ENCODE assay signal across 11 cellular contexts in genomic region chr4:144374065-144374464, GRCh38.
A peak's percentile ranks its signal among the peaks of the same experiment; 100 is the strongest.
DNase-seq lines count a peak whose midpoint lies in the region; ATAC-seq and TF ChIP-seq lines count a peak whose summit lies in the region.
"Had no signal": no experiment of that assay in that cellular context is flagged by ENCODE, and none has a peak within 500 bp of the region (broad histone marks: within the 10 kb centered on the region; RNA-seq: fewer than 3 reads in every experiment).

No MANE protein-coding gene starts in this region.

- no peaks in the 10 kb centered on the region for H3K36me3 ChIP-seq in endodermal cell (ENCODE audit: control insufficient read depth, insufficient read depth, low read length)
- H3K36me3 ChIP-seq in naive thymus-derived CD4-positive, alpha-beta T cell (ENCODE audit: control insufficient read depth in 2 of 3, insufficient read depth in 3 of 3, low read length in 3 of 3) = no peaks in the 10 kb centered on the region
- H3K36me3 ChIP-seq: SJSA1 had no signal

- peaks cover 34% of the 10 kb centered on the region for H3K4me1 Mint-ChIP-seq in endodermal cell
- no peaks in the 10 kb centered on the region for H3K4me1 Mint-ChIP-seq in naive thymus-derived CD4-positive, alpha-beta T cell

- H3K4me3 ChIP-seq in endodermal cell (ENCODE audit: low read length) = no peak overlapping the region
- no peak overlapping the region for H3K4me3 ChIP-seq in naive thymus-derived CD4-positive, alpha-beta T cell (ENCODE audit: low read length)
- H3K4me3 ChIP-seq: SJSA1 had no signal

- H3K27me3 Mint-ChIP-seq in endodermal cell (ENCODE audit: insufficient read depth) = no peaks in the 10 kb centered on the region
- H3K27me3 Mint-ChIP-seq in naive thymus-derived CD4-positive, alpha-beta T cell = peaks cover 0 to 3% (median 0%) of the 10 kb centered on the region in 5 donors

- POLR2A ChIA-PET in naive thymus-derived CD4-positive, alpha-beta T cell (lab: Charles Lee) = no interaction called here

- no peak overlapping the region for H3K4me3 Mint-ChIP-seq in endodermal cell
- H3K4me3 Mint-ChIP-seq in naive thymus-derived CD4-positive, alpha-beta T cell = no peak overlapping the region

- intact Hi-C loops in naive thymus-derived CD4-positive, alpha-beta T cell (cut with micrococcal nuclease) = no loop called here

- TF ChIP-seq CTCF in endodermal cell (conservative IDR thresholded peaks at IDR 0.05) = no peak

- no peaks in the 10 kb centered on the region for H3K9me3 Mint-ChIP-seq in endodermal cell
- no peaks in the 10 kb centered on the region for H3K9me3 Mint-ChIP-seq in naive thymus-derived CD4-positive, alpha-beta T cell

- H3K27ac ChIP-seq in endodermal cell (ENCODE audit: low read depth, low read length) = no peak overlapping the region
- no peak overlapping the region for H3K27ac ChIP-seq in naive thymus-derived CD4-positive, alpha-beta T cell (ENCODE audit: low read depth, low read length)
- H3K27ac ChIP-seq: SJSA1 had no signal

- no peak overlapping the region for H3K9ac ChIP-seq in endodermal cell (ENCODE audit: extremely low read depth, low read length, poor library complexity, severe bottlenecking)

- peaks cover 13% of the 10 kb centered on the region for H3K4me1 ChIP-seq in endodermal cell (ENCODE audit: control insufficient read depth, insufficient read depth, low read length)
- H3K4me1 ChIP-seq in naive thymus-derived CD4-positive, alpha-beta T cell (ENCODE audit: control insufficient read depth in 2 of 2, insufficient read depth in 2 of 2, low read length in 2 of 2) = no peaks in the 10 kb centered on the region
- H3K4me1 ChIP-seq: SJSA1 had no signal

- H3K27ac Mint-ChIP-seq in endodermal cell = no peak overlapping the region
- H3K27ac Mint-ChIP-seq in naive thymus-derived CD4-positive, alpha-beta T cell = no peak overlapping the region

- no peaks in the 10 kb centered on the region for H3K36me3 Mint-ChIP-seq in endodermal cell (ENCODE audit: low read depth)
- H3K36me3 Mint-ChIP-seq in naive thymus-derived CD4-positive, alpha-beta T cell = no peaks in the 10 kb centered on the region

- no peaks in the 10 kb centered on the region for H3K27me3 ChIP-seq in endodermal cell (ENCODE audit: control insufficient read depth, insufficient read depth, low read length, poor library complexity, severe bottlenecking)
- H3K27me3 ChIP-seq in naive thymus-derived CD4-positive, alpha-beta T cell (ENCODE audit: control insufficient read depth in 2 of 2, insufficient read depth in 2 of 2, low read length in 2 of 2) = no peaks in the 10 kb centered on the region
- H3K27me3 ChIP-seq: SJSA1 had no signal

- 69 to 100% methylated on average over 1 to 5 of the region's 5 CpGs for WGBS in endodermal cell (ENCODE audit: insufficient coverage in 1 of 2, insufficient read length in 1 of 2), 2 experiments

- peak; percentile 80 for DNase-seq in endodermal cell
- DNase-seq in naive thymus-derived CD4-positive, alpha-beta T cell = no peak
- no peak for DNase-seq in NCI-H446 treated with DMSO at 0.1 percent for 48 hours (lab: John Stamatoyannopoulos, UW)
- no peak for DNase-seq in D341Med (ENCODE audit: low spot score)
- DNase-seq in DMS79 (lab: John Stamatoyannopoulos, UW) = no peak
- DNase-seq: activated CD4-positive, alpha-beta T cell treated with anti-CD3 and anti-CD28 coated beads, Interleukin-2, amount 50 U/mL, for 48 hours; NCI-H1694 treated with DMSO at 0.1 percent for 48 hours had no signal

- peak; percentile 61 for ATAC-seq in GM18520 (IDR thresholded peaks at IDR 0.05; ENCODE audit: unreplicated experiment)
- peak; percentile 74 for ATAC-seq in GM21390 (IDR thresholded peaks at IDR 0.05; ENCODE audit: unreplicated experiment)
- ATAC-seq in HG03095 (IDR thresholded peaks at IDR 0.05; ENCODE audit: unreplicated experiment) = peak; percentile 80
- no peak for ATAC-seq in naive thymus-derived CD4-positive, alpha-beta T cell

- H3K9me3 ChIP-seq in endodermal cell (ENCODE audit: control insufficient read depth, low read length) = no peaks in the 10 kb centered on the region
- no peaks in the 10 kb centered on the region for H3K9me3 ChIP-seq in naive thymus-derived CD4-positive, alpha-beta T cell (ENCODE audit: control insufficient read depth in 2 of 3, low read length in 3 of 3)
- H3K9me3 ChIP-seq: SJSA1 had no signal

- CTCF ChIA-PET in naive thymus-derived CD4-positive, alpha-beta T cell (lab: Charles Lee) = no interaction called here
